31 cellular contexts compared by ENCODE assay signal in genomic region chr6:36800223-36801095, GRCh38. TPM values are rescaled to one million over a fixed set of nuclear protein-coding genes. Genes with fewer than 3 reads are reported as not detected.
DNase-seq lines count a peak whose midpoint lies in the region; ATAC-seq, FAIRE-seq and TF ChIP-seq lines count a peak whose summit lies in the region.
"Had no signal": no experiment of that assay in that cellular context is flagged by ENCODE, and none has a peak within 500 bp of the region (broad histone marks: within the 10 kb centered on the region; RNA-seq: fewer than 3 reads in every experiment).

No MANE protein-coding gene starts in this region.

- in situ Hi-C loops in K562 (cut with MboI), result no loop called here

- no peak overlapping the region for H3K9ac ChIP-seq in K562 (ENCODE audit: insufficient read depth in 1 of 2, low read depth in 2 of 2, low read length in 2 of 2)

- no peak overlapping the region for H3K4me2 ChIP-seq in K562 (ENCODE audit: insufficient read depth, low read length)
- H3K4me2 ChIP-seq: hepatocyte had no signal

- no peak for TF ChIP-seq POLR2A in K562 (conservative IDR thresholded peaks at IDR 0.05)

- no peak overlapping the region for H3K4me3 ChIP-seq in heart right ventricle
- no peak overlapping the region for H3K4me3 ChIP-seq in K562
- H3K4me3 ChIP-seq: gastrocnemius medialis, hepatocyte, lower lobe of right lung, psoas muscle, sigmoid colon, transverse colon had no signal

- H3K27me3 ChIP-seq in heart right ventricle, result no peaks in the 10 kb centered on the region
- peaks cover 34 to 53% of the 10 kb centered on the region in 2 experiments for H3K27me3 ChIP-seq in K562 (ENCODE audit: control insufficient read depth in 2 of 2, insufficient read depth in 2 of 2, low read length in 2 of 2)
- H3K27me3 ChIP-seq: gastrocnemius medialis, hepatocyte, sigmoid colon had no signal

- no TSS peak for BruUV-seq in K562 (replicated peaks; lab: Mats Ljungman, UMichigan)

- CTCF ChIA-PET in K562 (lab: Yijun Ruan, JAX; ENCODE audit: low intra/inter-chr PET ratio), result interaction anchor here (0.6 kb wide), 1 partner anchor 96 kb away, joined by 3 read pairs; no protein-coding TSS in a partner anchor

- no peak overlapping the region for H2AFZ ChIP-seq in K562 (ENCODE audit: low read depth, low read length)
- H2AFZ ChIP-seq: hepatocyte had no signal

- no peak for TF ChIP-seq CTCF in heart right ventricle (IDR thresholded peaks at IDR 0.05)
- TF ChIP-seq CTCF in K562 (IDR thresholded peaks at IDR 0.05 in 2 of 3, conservative IDR thresholded peaks at IDR 0.05 in 1 of 3; ENCODE audit: insufficient read depth in 2 of 3, low read depth in 1 of 3, low read length in 3 of 3), result no peak
- no peak for TF ChIP-seq CTCF in GM10266 (IDR thresholded peaks at IDR 0.05; ENCODE audit: control insufficient read depth, insufficient read depth, low read depth, missing control alignments)

- no peaks in the 10 kb centered on the region for H3K79me2 ChIP-seq in K562 (ENCODE audit: control insufficient read depth, insufficient read depth, low read length)
- H3K79me2 ChIP-seq: hepatocyte had no signal

- ATAC-seq in left ventricle myocardium superior (peak; percentile 31), heart right ventricle (no peak), K562 (no peak)
- ATAC-seq: activated T-cell treated with anti-CD3 and anti-CD28 coated beads, Interleukin-2, amount 50 U/mL, for 72 hours; gastrocnemius medialis; lower lobe of right lung; naive thymus-derived CD8-positive, alpha-beta T cell; psoas muscle had no signal

- DNase-seq in DMS 273 (lab: John Stamatoyannopoulos, UW; ENCODE audit: unreplicated experiment) (peak; percentile 32), DMS 273 treated with DMSO at 0.1 percent for 48 hours (lab: John Stamatoyannopoulos, UW) (no peak), left ventricle myocardium superior (no peak), heart right ventricle (no peak), K562 (ENCODE audit: extremely low read depth in 1 of 4, low spot score in 3 of 4) (no peak), GM10266 (ENCODE audit: extremely low spot score) (no peak), RCC 7860 (ENCODE audit: low spot score) (no peak)
- DNase-seq in activated effector memory CD4-positive, alpha-beta T cell treated with anti-CD3 and anti-CD28 coated beads, Interleukin-2, amount 50 U/mL, for 16 hours, result no peak
- DNase-seq: activated CD4-positive, alpha-beta memory T cell treated with anti-CD3 and anti-CD28 coated beads for 36 hours; activated CD4-positive, alpha-beta T cell treated with anti-CD3 and anti-CD28 coated beads for 1 hour; activated naive CD4-positive, alpha-beta T cell; activated T-cell treated with anti-CD3 and anti-CD28 coated beads, Interleukin-2, amount 50 U/mL, for 72 hours; dermis blood vessel endothelial cell; gastrocnemius medialis; GOT3; IMR-90; kidney glomerular epithelial cell; lower lobe of right lung; naive thymus-derived CD8-positive, alpha-beta T cell; NCI-H1092; NCI-H1930; NCI-H446 treated with DMSO at 0.1 percent for 48 hours; nucleus accumbens; psoas muscle; SHP77 treated with DMSO at 0.1 percent for 48 hours; sigmoid colon; stimulated activated CD4-positive, alpha-beta T cell treated with anti-CD3 and anti-CD28 coated beads, Interleukin-4, amount 100 ng/mL, for 24 hours; transverse colon had no signal

- H3K9me1 ChIP-seq in K562 (ENCODE audit: control insufficient read depth, insufficient read depth, low read length), result no peaks in the 10 kb centered on the region

- POLR2A ChIA-PET in K562 (lab: Yijun Ruan, JAX), result interaction anchor here (0.9 kb wide), 1 partner anchor 21 kb away, joined by 3 read pairs; no protein-coding TSS in a partner anchor

- H3K9me3 ChIP-seq in heart right ventricle (no peaks in the 10 kb centered on the region), K562 (replicated peaks; ENCODE audit: control insufficient read depth, insufficient read depth, low read depth, low read length) (no peaks in the 10 kb centered on the region)
- H3K9me3 ChIP-seq: gastrocnemius medialis, lower lobe of right lung, psoas muscle, sigmoid colon, transverse colon had no signal

- H3K36me3 ChIP-seq in heart right ventricle (peaks cover 0 to 19% (median 0%) of the 10 kb centered on the region in 9 donors), K562 (ENCODE audit: control insufficient read depth, insufficient read depth, low read length) (no peaks in the 10 kb centered on the region)
- H3K36me3 ChIP-seq: gastrocnemius medialis, lower lobe of right lung, sigmoid colon, transverse colon had no signal

- peak; percentile 35 for FAIRE-seq in K562 (lab: Jason Lieb, UNC)
- no peak for FAIRE-seq in RCC 7860 (lab: Jason Lieb, UNC)
- FAIRE-seq: D721Med had no signal

- H3K27ac ChIP-seq in heart right ventricle (no peak overlapping the region), K562 (ENCODE audit: extremely low read depth, low read depth, low read length) (no peak overlapping the region)
- H3K27ac ChIP-seq: 22Rv1, gastrocnemius medialis, hepatocyte, lower lobe of right lung, psoas muscle, sigmoid colon, transverse colon had no signal

- 75 to 78% methylated on average over 10 of the region's 10 CpGs for WGBS in heart right ventricle, 2 donors
- WGBS in K562 (ENCODE audit: insufficient coverage, low coverage, missing lambda C conversion rate), result 4% methylated on average over 10 of the region's 10 CpGs

- 0 out of 2 replicates have a peak, but pooled peaks cover 3% of the 10 kb centered on the region for H4K20me1 ChIP-seq in K562 (replicated peaks; ENCODE audit: control insufficient read depth, insufficient read depth, low read length)

- no peak for TF ChIP-seq RAD21 in K562 (CRISPR knock-in tag; conservative IDR thresholded peaks at IDR 0.05 in 1 of 2, IDR thresholded peaks at IDR 0.05 in 1 of 2)

- intact Hi-C loops in left ventricle myocardium superior (cut with micrococcal nuclease) (no loop called here), heart right ventricle (cut with DNase I) (no loop called here), K562 (cut with micrococcal nuclease) (no loop called here)

- peaks cover 0 to 9% (median 0%) of the 10 kb centered on the region in 9 donors for H3K4me1 ChIP-seq in heart right ventricle
- 0 out of 5 replicates have a peak, but pooled peaks cover 0 to 2% of the 10 kb centered on the region in 2 experiments for H3K4me1 ChIP-seq in K562 (replicated peaks in 1 of 2; ENCODE audit: control insufficient read depth in 2 of 2, insufficient read depth in 2 of 2, low read length in 2 of 2)
- H3K4me1 ChIP-seq: gastrocnemius medialis, lower lobe of right lung, psoas muscle, sigmoid colon, transverse colon had no signal

- TF ChIP-seq EP300 in K562 (IDR thresholded peaks at IDR 0.05; ENCODE audit: low read length), result no peak

TF ChIP-seq in K562, 482 proteins besides CTCF, POLR2A, EP300 and RAD21 (continues in another document):
- TF ChIP-seq RBM25 (IDR thresholded peaks at IDR 0.05; ENCODE audit: low read depth, low read length, severe bottlenecking) (peak; percentile 26), NFIX (CRISPR knock-in tag; IDR thresholded peaks at IDR 0.05; ENCODE audit: low read depth) (peak; percentile 46; the same call in 1 of the 2 replicates), TAF9B (IDR thresholded peaks at IDR 0.05; ENCODE audit: partially characterized antibody) (no peak), KDM1A (IDR thresholded peaks at IDR 0.05) (peak; percentile 29 to 43; a peak in 2 of 4 replicates), TBL1XR1 (IDR thresholded peaks at IDR 0.05; ENCODE audit: low read length in 2 of 2) (no peak), SREBF2 (CRISPR knock-in tag; IDR thresholded peaks at IDR 0.05) (no peak), NCOA1 (IDR thresholded peaks at IDR 0.05; ENCODE audit: low read depth) (no peak), HNRNPH1 (optimal IDR thresholded peaks at IDR 0.05; ENCODE audit: low read depth, low read length) (no peak), PKNOX1 (IDR thresholded peaks at IDR 0.05) (peak; percentile 60)

RNA-seq across cellular contexts. Expression of gene CPNE5, which starts 38.8 kb away (rescaled TPM):
- total RNA-seq in left ventricle myocardium superior (20.4 TPM), heart right ventricle (10 to 100 TPM in 9 of 10 donors, 1 to 10 TPM in 1; 2.8 to 98.2 (median 29.0) TPM), K562 (2014; rRNA removed) (0.18 TPM in 1 of 2 replicates, not detected in the other), K562 (2014; rRNA removed; fragmentation: Illumina TruSeq; extraction: Trizol) (not detected in 2 replicates), K562 (2015; rRNA removed; fragmentation: Illumina TruSeq; extraction: Trizol) (0.14 TPM in 1 of 2 replicates, not detected in the other), K562 (2021) (0.47 and 0.49 TPM in 2 replicates)
- polyA plus RNA-seq in heart right ventricle (10 to 100 TPM in 1 of 2 donors, 1 to 10 TPM in 1; 4.4 to 18.4 TPM), K562 (2011; rRNA removed) (0.46 and 0.61 TPM in 2 replicates), K562 (2014; fragmentation: Illumina TruSeq; extraction: Trizol) (0.43 TPM in 1 of 2 replicates, not detected in the other), K562 (2014; fragmentation: Nextera tagmentation; extraction: Ambion mirVana) (1 to 10 TPM in 1 of 2 experiments, under 1 TPM in 1; 0.21 to 1.0 TPM), K562 (2014; rRNA removed) (0.69 TPM in 1 of 2 replicates, not detected in the other)
- total RNA-seq in K562 (2011; cell fraction: chromatin; rRNA removed; ENCODE audit: low replicate concordance), result 1.5 and 2.5 TPM in 2 replicates
- 0.66 and 1.5 TPM in 2 replicates for total RNA-seq in K562 (2011; cell fraction: nucleolus; rRNA removed)
- 1.2 and 1.6 TPM in 2 replicates for total RNA-seq in K562 (2011; cell fraction: nucleoplasm; rRNA removed)
- polyA plus RNA-seq in K562 (2011; cell fraction: cytosol; rRNA removed), result 0.19 and 0.31 TPM in 2 replicates
- polyA plus RNA-seq in K562 (2011; cell fraction: nucleus; rRNA removed), result 1.2 and 1.9 TPM in 2 replicates
- polyA plus RNA-seq in K562 (2012), result 0.33 and 1.8 TPM in 2 replicates
- 0.67 TPM in 1 of 2 replicates, not detected in the other for polyA minus RNA-seq in K562 (2011; rRNA and poly(A)+ RNA removed)
- polyA minus RNA-seq in K562 (2011; cell fraction: cytosol; rRNA and poly(A)+ RNA removed), result not detected in 2 replicates
- 0.78 and 0.81 TPM in 2 replicates for polyA minus RNA-seq in K562 (2011; cell fraction: nucleus; rRNA and poly(A)+ RNA removed)
- total RNA-seq: IMR-90 had no signal
